ENCODE assay signal across 8 cellular contexts in the genomic region with DNA sequence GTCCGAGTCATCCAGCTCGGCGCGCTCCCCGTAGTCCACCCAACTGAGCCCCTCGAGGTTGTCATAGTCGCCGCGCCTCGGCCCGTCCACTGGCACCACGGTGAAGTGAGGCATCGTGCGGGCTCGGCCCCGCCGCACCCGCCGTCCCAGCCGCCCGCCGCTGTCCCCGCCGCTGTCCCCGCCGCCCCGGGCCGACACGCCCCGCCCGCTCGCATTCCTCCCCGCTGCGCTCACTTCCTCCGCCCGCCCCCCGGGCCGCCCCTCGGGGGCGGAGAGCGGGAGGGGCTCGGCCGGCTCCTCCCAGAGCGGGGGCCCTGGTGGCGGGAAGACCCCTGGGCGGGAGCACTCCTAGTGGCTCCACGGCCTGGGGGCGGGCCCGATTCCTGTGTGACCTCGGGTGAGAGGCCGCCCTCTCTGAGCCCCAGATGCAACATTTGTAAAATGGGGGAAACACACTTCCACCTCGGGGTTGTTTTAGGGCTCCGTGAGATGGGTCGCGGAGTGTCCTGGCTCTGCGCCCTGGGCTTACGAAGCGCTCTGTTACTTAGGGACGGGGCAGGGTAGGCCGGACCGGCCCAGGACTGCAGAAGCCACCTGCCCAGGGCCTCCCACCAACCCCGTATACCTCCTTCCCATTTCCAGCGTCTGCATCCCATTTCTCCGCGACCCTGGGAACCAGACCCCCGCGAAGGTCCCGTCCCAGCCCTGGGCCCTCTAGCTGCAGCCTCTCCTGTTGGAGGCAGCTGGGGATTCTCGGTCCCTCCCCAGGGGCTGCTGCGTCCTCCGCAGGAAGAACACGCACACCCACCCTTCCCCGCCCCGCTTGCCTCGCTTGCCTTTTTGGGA. TPM values are rescaled to one million over a fixed set of nuclear protein-coding genes. Genes with fewer than 3 reads are reported as not detected.
A peak's percentile ranks its signal among the peaks of the same experiment; 100 is the strongest.
DNase-seq lines count a peak whose midpoint lies in the region; ATAC-seq, FAIRE-seq and TF ChIP-seq lines count a peak whose summit lies in the region.

SLC12A4 (minus strand) TSS at position 198 of the 846 bp plus-strand sequence; CDS start at position 114, 84 bp downstream.

- no peaks in the 10 kb centered on the region for H3K36me3 ChIP-seq in endothelial cell of umbilical vein (ENCODE audit: control insufficient read depth in 2 of 2, extremely low read depth in 1 of 2, insufficient read depth in 2 of 2, low read length in 2 of 2)

- H3K27me3 ChIP-seq in endothelial cell of umbilical vein (ENCODE audit: control insufficient read depth in 2 of 2, insufficient read depth in 2 of 2, low read length in 2 of 2), result no peaks in the 10 kb centered on the region

- dilution Hi-C loops in endothelial cell of umbilical vein (cut with MboI; ENCODE audit: extremely low pct_ligation_motif_present, low sequenced_read_pairs), result no loop called here

- H4K20me1 ChIP-seq in endothelial cell of umbilical vein (replicated peaks; ENCODE audit: control insufficient read depth, extremely low read depth, insufficient read depth, low read length), result no peaks in the 10 kb centered on the region

- peak within 1 kb of the TSS; percentile 70 for H3K27ac ChIP-seq in endothelial cell of umbilical vein (ENCODE audit: insufficient read depth, low read depth, low read length)

- H3K4me3 ChIP-seq in endothelial cell of umbilical vein (replicated peaks in 1 of 3; ENCODE audit: insufficient read depth in 1 of 3, low read depth in 1 of 3, low read length in 3 of 3), result peak within 1 kb of the TSS; percentile 92 to 97 (median 96)

- BruUV-seq in endothelial cell of umbilical vein (replicated peaks; lab: Mats Ljungman, UMichigan), result TSS peak; percentile 52

- H3K4me2 ChIP-seq in endothelial cell of umbilical vein (ENCODE audit: insufficient read depth, low read length), result peak within 1 kb of the TSS; percentile 78

- intact Hi-C loops in endothelial cell of umbilical vein (cut with micrococcal nuclease), result no loop called here

- peak within 1 kb of the TSS; percentile 77 for H2AFZ ChIP-seq in endothelial cell of umbilical vein (ENCODE audit: low read depth, low read length)

- TF ChIP-seq POLR2A in endothelial cell of umbilical vein (IDR thresholded peaks at IDR 0.05; ENCODE audit: low read depth, low read length), result peak; percentile 86

- FAIRE-seq in endothelial cell of umbilical vein (lab: Jason Lieb, UNC), result peak; percentile 86

- peak; percentile 99 for DNase-seq in 8988T
- peak; percentile 71 for DNase-seq in NOMO-1 treated with dmso at 0.1 percent for 144 hours (lab: John Stamatoyannopoulos, UW; ENCODE audit: unreplicated experiment)
- peak; percentile 95 for DNase-seq in activated CD8-positive, alpha-beta memory T cell treated with anti-CD3 and anti-CD28 coated beads, Interleukin-2, amount 50 U/mL, for 48 hours
- peak; percentile 78 for DNase-seq in endothelial cell of umbilical vein (ENCODE audit: low read depth, low spot score)
- DNase-seq in middle frontal gyrus (ENCODE audit: extremely low spot score, low spot score), result peak; percentile 5
- peak; percentile 86 to 90 for DNase-seq in stimulated activated CD8-positive, alpha-beta memory T cell treated with anti-CD3 and anti-CD28 coated beads, Interleukin-2, amount 100 ng/mL, for 48 hours (ENCODE audit: low read depth in 2 of 2)

- peaks cover 22% of the 10 kb centered on the region for H3K4me1 ChIP-seq in endothelial cell of umbilical vein (ENCODE audit: control insufficient read depth, extremely low read depth, insufficient read depth, low read length)

- CTCF ChIA-PET in endothelial cell of umbilical vein (lab: Charles Lee), result interaction anchor here (1.0 to 1.3 kb wide), 4 partner anchors 12 to 152 kb away, joined by 3 to 6 read pairs (median 4); no protein-coding TSS in a partner anchor

- H3K9ac ChIP-seq in endothelial cell of umbilical vein (replicated peaks; ENCODE audit: extremely low read depth, insufficient read depth, low read length), result peak within 1 kb of the TSS; percentile 91

- H3K9me1 ChIP-seq in endothelial cell of umbilical vein (replicated peaks; ENCODE audit: control insufficient read depth, extremely low read depth, insufficient read depth, low read length), result no peaks in the 10 kb centered on the region

- no peak for TF ChIP-seq CTCF in endothelial cell of umbilical vein (IDR thresholded peaks at IDR 0.05; ENCODE audit: extremely low read depth in 1 of 2, insufficient read depth in 1 of 2, low read depth in 1 of 2, low read length in 2 of 2)

- ATAC-seq in GM18867 (IDR thresholded peaks at IDR 0.05; ENCODE audit: unreplicated experiment) (peak; percentile 72), HG03097 (IDR thresholded peaks at IDR 0.05; ENCODE audit: low FRiP score, unreplicated experiment) (peak; percentile 69)

- H3K79me2 ChIP-seq in endothelial cell of umbilical vein (ENCODE audit: control insufficient read depth, insufficient read depth, low read length), result peaks cover 43% of the 10 kb centered on the region

- POLR2A ChIA-PET in endothelial cell of umbilical vein (lab: Charles Lee), result interaction anchor here (0.5 kb wide), 1 partner anchor 69 kb away, joined by 3 read pairs; no protein-coding TSS in a partner anchor

- H3K9me3 ChIP-seq in endothelial cell of umbilical vein (replicated peaks; ENCODE audit: control insufficient read depth, insufficient read depth, low read length), result no peaks in the 10 kb centered on the region

TF ChIP-seq in endothelial cell of umbilical vein, 7 proteins besides CTCF, POLR2A, EP300 and RAD21:
- TF ChIP-seq MAX (IDR thresholded peaks at IDR 0.05; ENCODE audit: insufficient read depth, insufficient read length) (no peak), POLR2AphosphoS5 (IDR thresholded peaks at IDR 0.05; ENCODE audit: insufficient read depth, low read depth, low read length) (peak; percentile 98)

RNA-seq across cellular contexts. Expression of gene SLC12A4, which starts in this region (rescaled TPM):
- 99.0 and 114 TPM in 2 replicates for total RNA-seq in endothelial cell of umbilical vein
- polyA plus RNA-seq in endothelial cell of umbilical vein, result 110 and 124 TPM in 2 replicates
- 53.8 and 76.7 TPM in 2 replicates for polyA plus RNA-seq in endothelial cell of umbilical vein (2011; cell fraction: cytosol; rRNA removed)
- 343 and 417 TPM in 2 replicates for polyA plus RNA-seq in endothelial cell of umbilical vein (2011; cell fraction: nucleus; rRNA removed)
- 79.2 and 83.4 TPM in 2 replicates for polyA plus RNA-seq in endothelial cell of umbilical vein (2012)
- polyA minus RNA-seq in endothelial cell of umbilical vein, result 141 and 143 TPM in 2 replicates
- polyA minus RNA-seq in endothelial cell of umbilical vein (2011; cell fraction: cytosol; rRNA and poly(A)+ RNA removed), result 27.4 TPM
- 127 and 131 TPM in 2 replicates for polyA minus RNA-seq in endothelial cell of umbilical vein (2011; cell fraction: nucleus; rRNA and poly(A)+ RNA removed)

Comparison
In these comparisons a context has a peak if more than half of its experiments do, and no peak if none do; other contexts are left out.
1. Peak in every context shown above with its lines: DNase-seq, ATAC-seq, H3K4me3 ChIP-seq and H3K27ac ChIP-seq.
2. DNase-seq: peak in every context shown above with its lines; median percentile 99 in 8988T; 95 in activated CD8-positive, alpha-beta memory T cell treated with anti-CD3 and anti-CD28 coated beads, Interleukin-2, amount 50 U/mL, for 48 hours; 88 in stimulated activated CD8-positive, alpha-beta memory T cell treated with anti-CD3 and anti-CD28 coated beads, Interleukin-2, amount 100 ng/mL, for 48 hours; 78 in endothelial cell of umbilical vein; 71 in NOMO-1 treated with dmso at 0.1 percent for 144 hours; 5 in middle frontal gyrus.